In genomic region chr6:41338654-41339053, GRCh38 we compare ENCODE assay signal across 39 cellular contexts. TPM values are rescaled to one million over a fixed set of nuclear protein-coding genes. Genes with fewer than 3 reads are reported as not detected.
"Had no signal": no experiment of that assay in that cellular context is flagged by ENCODE, and none has a peak within 500 bp of the region (broad histone marks: within the 10 kb centered on the region; RNA-seq: fewer than 3 reads in every experiment).

No MANE protein-coding gene starts in this region.

- H3K79me2 ChIP-seq: parathyroid adenoma had no signal

- H3K4me2 ChIP-seq: neural progenitor cell, smooth muscle cell had no signal

- H2AFZ ChIP-seq: neural progenitor cell, parathyroid adenoma had no signal

- H3K4me3 ChIP-seq: left ventricle myocardium inferior, lung, mucosa of descending colon, neural progenitor cell, right atrium auricular region, right lobe of liver, smooth muscle cell, tibial nerve, upper lobe of left lung, vagina had no signal

- DNase-seq: hypothalamus; immature natural killer cell; kidney; left colon; left ventricle myocardium inferior; mesendoderm; midbrain; mucosa of descending colon; naive thymus-derived CD4-positive, alpha-beta T cell; nephron progenitor cell; occipital lobe; right lobe of liver; stimulated activated CD4-positive, alpha-beta T cell treated with anti-CD3 and anti-CD28 coated beads, Interleukin-1b, Interleukin-23, amount 100 ng/mL, for 48 hours; stimulated activated CD4-positive, alpha-beta T cell treated with anti-CD3 and anti-CD28 coated beads, Interleukin-2, amount 100 ng/mL, for 48 hours; stimulated activated CD4-positive, alpha-beta T cell treated with anti-CD3 and anti-CD28 coated beads, Interleukin-4, amount 100 ng/mL, for 4 hours; stimulated activated CD8-positive, alpha-beta memory T cell treated with anti-CD3 and anti-CD28 coated beads, Interleukin-4, amount 100 ng/mL, for 48 hours; stimulated activated naive CD4-positive, alpha-beta T cell treated with Interleukin-2 at 50 U/mL for 16 hours; stimulated activated naive CD8-positive, alpha-beta T cell treated with anti-CD3 and anti-CD28 coated beads, Interleukin-15, amount 100 ng/mL, for 72 hours; substantia nigra; upper lobe of left lung had no signal

- H3K27ac Mint-ChIP-seq: naive thymus-derived CD4-positive, alpha-beta T cell; nephron progenitor cell; neural progenitor cell; progenitor cell of endocrine pancreas; stimulated activated memory B cell treated with anti-CD40 and anti-IgM and Interleukin-4, amounts not matched to agents 10 μg/mL and 1 μg/mL and 100 μg/mL, for 72 hours; stimulated activated naive CD8-positive, alpha-beta T cell treated with anti-CD3 and anti-CD28 coated beads, Interleukin-15, amount 100 ng/mL, for 72 hours had no signal

- H3K36me3 Mint-ChIP-seq: naive thymus-derived CD4-positive, alpha-beta T cell; neural progenitor cell; stimulated activated memory B cell treated with anti-CD40 and anti-IgM and Interleukin-4, amounts not matched to agents 10 μg/mL and 1 μg/mL and 100 μg/mL, for 72 hours had no signal

- H3K27me3 Mint-ChIP-seq: stimulated activated memory B cell treated with anti-CD40 and anti-IgM and Interleukin-4, amounts not matched to agents 10 μg/mL and 1 μg/mL and 100 μg/mL, for 72 hours had no signal

- H3K4me3 Mint-ChIP-seq: immature natural killer cell; naive thymus-derived CD4-positive, alpha-beta T cell; nephron progenitor cell; neural progenitor cell; stimulated activated memory B cell treated with anti-CD40 and anti-IgM and Interleukin-4, amounts not matched to agents 10 μg/mL and 1 μg/mL and 100 μg/mL, for 72 hours; stimulated activated naive CD8-positive, alpha-beta T cell treated with anti-CD3 and anti-CD28 coated beads, Interleukin-15, amount 100 ng/mL, for 72 hours had no signal

- H3K27ac ChIP-seq: left ventricle myocardium inferior, neural progenitor cell, neutrophil, parathyroid adenoma, right atrium auricular region, right lobe of liver, tibial nerve, upper lobe of left lung, vagina had no signal

- H3K36me3 ChIP-seq: left ventricle myocardium inferior, neural progenitor cell, neutrophil, right atrium auricular region, right lobe of liver, tibial nerve, upper lobe of left lung, vagina had no signal

- H3K4me1 ChIP-seq: left ventricle myocardium inferior, neural progenitor cell, parathyroid adenoma, right atrium auricular region, right lobe of liver, tibial nerve, upper lobe of left lung, vagina had no signal

- ATAC-seq: left colon; mucosa of descending colon; naive thymus-derived CD4-positive, alpha-beta T cell; right lobe of liver; stimulated activated memory B cell treated with anti-CD40 and anti-IgM and Interleukin-4, amounts not matched to agents 10 μg/mL and 1 μg/mL and 100 μg/mL, for 72 hours; stimulated activated naive CD8-positive, alpha-beta T cell treated with anti-CD3 and anti-CD28 coated beads, Interleukin-15, amount 100 ng/mL, for 72 hours had no signal

- H3K27me3 ChIP-seq: right atrium auricular region, right lobe of liver, tibial nerve, upper lobe of left lung, vagina had no signal

- H3K9me3 Mint-ChIP-seq: immature natural killer cell; naive thymus-derived CD4-positive, alpha-beta T cell; nephron progenitor cell; neural progenitor cell; stimulated activated memory B cell treated with anti-CD40 and anti-IgM and Interleukin-4, amounts not matched to agents 10 μg/mL and 1 μg/mL and 100 μg/mL, for 72 hours; stimulated activated naive CD8-positive, alpha-beta T cell treated with anti-CD3 and anti-CD28 coated beads, Interleukin-15, amount 100 ng/mL, for 72 hours had no signal

- H3K9ac ChIP-seq: neural progenitor cell, parathyroid adenoma had no signal

- H3K9me3 ChIP-seq: left ventricle myocardium inferior, mucosa of descending colon, neutrophil, right atrium auricular region, right lobe of liver, tibial nerve, upper lobe of left lung, vagina had no signal

RNA-seq across cellular contexts. Expression of gene NCR2, which starts 3.2 kb away (rescaled TPM):
- total RNA-seq: kidney; left ventricle myocardium inferior; lower leg skin; lung; myocyte; naive thymus-derived CD4-positive, alpha-beta T cell; occipital lobe; osteocyte; progenitor cell of endocrine pancreas; pulmonary artery endothelial cell; renal cortical epithelial cell; right atrium auricular region; right lobe of liver; skeletal muscle tissue; smooth muscle cell; temporal lobe; tibial nerve; upper lobe of left lung; urinary bladder; vagina had no signal
- polyA plus RNA-seq: lung; naive thymus-derived CD4-positive, alpha-beta T cell; smooth muscle cell; thymus; urinary bladder had no signal

RNA-seq across cellular contexts. Expression of gene TREM1, which starts 52.2 kb away (rescaled TPM):
- total RNA-seq: myocyte, occipital lobe, osteocyte, progenitor cell of endocrine pancreas, pulmonary artery endothelial cell, renal cortical epithelial cell had no signal
- polyA plus RNA-seq: naive thymus-derived CD4-positive, alpha-beta T cell had no signal
